Comparison of ENCODE assay signal across 8 cellular contexts in the genomic region with DNA sequence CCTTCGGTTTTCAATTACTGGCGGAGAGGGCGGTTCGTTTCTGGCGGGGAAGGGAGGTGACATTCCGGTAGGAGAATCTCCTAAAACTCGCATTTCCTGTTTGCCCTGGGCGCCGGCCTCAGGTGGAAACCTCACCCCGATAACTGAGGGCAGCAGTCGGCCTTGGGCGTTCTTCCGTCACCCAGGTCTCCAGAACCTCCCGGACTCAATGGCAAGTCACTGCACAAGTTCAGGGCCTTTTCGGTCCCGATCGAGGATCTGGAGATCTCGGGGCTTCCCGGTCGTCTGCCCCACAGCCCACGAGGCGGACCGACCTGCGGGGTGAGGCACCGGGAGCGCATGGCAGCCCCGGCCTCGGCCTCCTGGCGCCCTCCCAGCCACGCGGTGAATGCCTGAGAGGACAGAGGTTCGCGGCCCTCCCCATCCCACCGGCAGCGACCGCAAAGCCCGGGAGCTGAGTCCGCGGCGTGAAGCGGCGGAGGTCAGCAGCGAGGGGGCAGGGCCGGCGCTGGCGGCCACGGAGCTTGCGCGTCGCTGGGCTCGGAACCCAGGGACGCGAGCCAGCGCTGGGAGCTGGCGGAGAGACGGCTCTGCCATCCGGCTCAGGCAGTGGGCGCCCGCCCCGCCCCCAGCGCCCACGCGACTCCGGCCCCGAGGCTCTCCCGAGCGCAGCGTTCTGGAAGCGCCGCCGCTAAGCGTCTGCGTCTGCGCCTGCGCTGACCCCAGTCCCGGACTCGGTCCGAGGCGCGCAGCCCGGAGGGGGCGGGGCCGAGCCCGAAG. TPM values are rescaled to one million over a fixed set of nuclear protein-coding genes. Genes with fewer than 3 reads are reported as not detected.
A peak's percentile ranks its signal among the peaks of the same experiment; 100 is the strongest.
DNase-seq lines count a peak whose midpoint lies in the region; ATAC-seq, FAIRE-seq and TF ChIP-seq lines count a peak whose summit lies in the region.

No MANE protein-coding gene starts in this region.

- ATAC-seq in GM18907 (IDR thresholded peaks at IDR 0.05; ENCODE audit: unreplicated experiment) (peak; percentile 70), HG03135 (IDR thresholded peaks at IDR 0.05; ENCODE audit: unreplicated experiment) (peak; percentile 71)

- H3K27ac ChIP-seq in AG04450 (ENCODE audit: low read depth, low read length): peak overlapping the region; percentile 87
- H3K27ac ChIP-seq in kidney (ENCODE audit: low read depth in 2 of 2, low read length in 2 of 2): peak overlapping the region; percentile 97

- FAIRE-seq in kidney (lab: Jason Lieb, UNC): no peak

- POLR2A ChIA-PET in AG04450 (lab: Yijun Ruan, JAX): interaction anchor here (0.6 to 0.9 kb wide), 6 partner anchors 8 to 334 kb away, joined by 3 to 5 read pairs (median 4); no protein-coding TSS in a partner anchor

- H3K36me3 ChIP-seq in kidney (ENCODE audit: control insufficient read depth in 1 of 2, insufficient read depth in 2 of 2, low read length in 2 of 2): no peaks in the 10 kb centered on the region

- DNase-seq in AG04450 (ENCODE audit: low read depth, low spot score): peak; percentile 81
- peak; percentile 94 for DNase-seq in NCI-H226
- peak; percentile 96 for DNase-seq in activated CD4-positive, CD25-positive, alpha-beta regulatory T cell treated with anti-CD3 and anti-CD28 coated beads, Interleukin-2, amount 50 U/mL, for 72 hours
- DNase-seq in cerebellar cortex (ENCODE audit: low spot score): peak; percentile 87
- DNase-seq in kidney: peak; percentile 98
- DNase-seq in stimulated activated CD4-positive, alpha-beta T cell treated with anti-CD3 and anti-CD28 coated beads, Interleukin-15, amount 100 ng/mL, for 1 hour (ENCODE audit: low read depth in 1 of 2, low spot score in 1 of 2): peak; percentile 68 to 91

- TF ChIP-seq CTCF in AG04450 (IDR thresholded peaks at IDR 0.05; ENCODE audit: low read depth, low read length) (peak; percentile 5; the same call in 1 of the 2 replicates), kidney (IDR thresholded peaks at IDR 0.05; ENCODE audit: borderline replicate concordance, extremely low read depth, insufficient read depth) (no peak)

- intact Hi-C loops in kidney (cut with DNase I): no loop called here

- H3K4me3 ChIP-seq in AG04450 (ENCODE audit: low read depth, low read length): peak overlapping the region; percentile 75
- H3K4me3 ChIP-seq in kidney (ENCODE audit: low read length in 2 of 2): peak overlapping the region; percentile 78 to 80

- no peaks in the 10 kb centered on the region for H3K27me3 ChIP-seq in AG04450 (ENCODE audit: control insufficient read depth, insufficient read depth, low read length)

- CTCF ChIA-PET in AG04450 (lab: Charles Lee): no interaction called here

- H3K4me1 ChIP-seq in kidney (ENCODE audit: control insufficient read depth in 1 of 2, insufficient read depth in 1 of 2, low read depth in 1 of 2, low read length in 2 of 2): peaks cover 0 to 2% of the 10 kb centered on the region in 2 donors

- no peaks in the 10 kb centered on the region; the same call in 1 of the 2 replicates for H3K9me3 ChIP-seq in AG04450 (ENCODE audit: control insufficient read depth, insufficient read depth, low read length)
- H3K9me3 ChIP-seq in kidney (ENCODE audit: control insufficient read depth in 1 of 2, low read length in 2 of 2): no peaks in the 10 kb centered on the region

- peak overlapping the region; percentile 88 to 93 for H3K9ac ChIP-seq in kidney (ENCODE audit: low read length in 2 of 2)

RNA-seq across cellular contexts. Expression of gene SRL, which starts 58.4 kb away (rescaled TPM):
- polyA plus RNA-seq in AG04450 (2011; rRNA removed) (0.05 TPM in 2 replicates), kidney (ENCODE audit: insufficient read depth, low read depth, low replicate concordance) (2.6 TPM)
- 0.09 and 0.14 TPM in 2 replicates for polyA minus RNA-seq in AG04450 (2011; rRNA and poly(A)+ RNA removed)
- 3.3 TPM for total RNA-seq in kidney

Comparison
In these comparisons a context has a peak if more than half of its experiments do, and no peak if none do; other contexts are left out.
1. Peak in every context shown above with its lines: DNase-seq, ATAC-seq, H3K4me3 ChIP-seq and H3K27ac ChIP-seq.